ENCODE assay signal across 2 cellular contexts in genomic region chr2:3683748-3684454, GRCh38.
TF ChIP-seq lines count a peak whose summit lies in the region.

No MANE protein-coding gene starts in this region.

TF ChIP-seq in SK-N-SH, 30 proteins besides CTCF, POLR2A, EP300 and RAD21:
- TF ChIP-seq, protein P1, sequence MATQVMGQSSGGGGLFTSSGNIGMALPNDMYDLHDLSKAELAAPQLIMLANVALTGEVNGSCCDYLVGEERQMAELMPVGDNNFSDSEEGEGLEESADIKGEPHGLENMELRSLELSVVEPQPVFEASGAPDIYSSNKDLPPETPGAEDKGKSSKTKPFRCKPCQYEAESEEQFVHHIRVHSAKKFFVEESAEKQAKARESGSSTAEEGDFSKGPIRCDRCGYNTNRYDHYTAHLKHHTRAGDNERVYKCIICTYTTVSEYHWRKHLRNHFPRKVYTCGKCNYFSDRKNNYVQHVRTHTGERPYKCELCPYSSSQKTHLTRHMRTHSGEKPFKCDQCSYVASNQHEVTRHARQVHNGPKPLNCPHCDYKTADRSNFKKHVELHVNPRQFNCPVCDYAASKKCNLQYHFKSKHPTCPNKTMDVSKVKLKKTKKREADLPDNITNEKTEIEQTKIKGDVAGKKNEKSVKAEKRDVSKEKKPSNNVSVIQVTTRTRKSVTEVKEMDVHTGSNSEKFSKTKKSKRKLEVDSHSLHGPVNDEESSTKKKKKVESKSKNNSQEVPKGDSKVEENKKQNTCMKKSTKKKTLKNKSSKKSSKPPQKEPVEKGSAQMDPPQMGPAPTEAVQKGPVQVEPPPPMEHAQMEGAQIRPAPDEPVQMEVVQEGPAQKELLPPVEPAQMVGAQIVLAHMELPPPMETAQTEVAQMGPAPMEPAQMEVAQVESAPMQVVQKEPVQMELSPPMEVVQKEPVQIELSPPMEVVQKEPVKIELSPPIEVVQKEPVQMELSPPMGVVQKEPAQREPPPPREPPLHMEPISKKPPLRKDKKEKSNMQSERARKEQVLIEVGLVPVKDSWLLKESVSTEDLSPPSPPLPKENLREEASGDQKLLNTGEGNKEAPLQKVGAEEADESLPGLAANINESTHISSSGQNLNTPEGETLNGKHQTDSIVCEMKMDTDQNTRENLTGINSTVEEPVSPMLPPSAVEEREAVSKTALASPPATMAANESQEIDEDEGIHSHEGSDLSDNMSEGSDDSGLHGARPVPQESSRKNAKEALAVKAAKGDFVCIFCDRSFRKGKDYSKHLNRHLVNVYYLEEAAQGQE (IDR thresholded peaks at IDR 0.05; ENCODE audit: low read depth, low read length) = no peak
- TF ChIP-seq RCOR1 (IDR thresholded peaks at IDR 0.05; ENCODE audit: low read length) (no peak), FOXM1 (IDR thresholded peaks at IDR 0.05; ENCODE audit: low read depth) (no peak), SIN3A (IDR thresholded peaks at IDR 0.05; ENCODE audit: borderline replicate concordance, low read depth, low read length) (no peak), NFIC (IDR thresholded peaks at IDR 0.05; ENCODE audit: borderline replicate concordance) (no peak), YY1 (IDR thresholded peaks at IDR 0.05; ENCODE audit: low read depth) (no peak), GATA2 (CRISPR knock-in tag; IDR thresholded peaks at IDR 0.05) (no peak), NRF1 (IDR thresholded peaks at IDR 0.05; ENCODE audit: low read depth, low read length) (no peak), JUND (IDR thresholded peaks at IDR 0.05) (no peak), TCF12 (IDR thresholded peaks at IDR 0.05) (no peak), MXI1 (IDR thresholded peaks at IDR 0.05; ENCODE audit: low read depth, low read length) (no peak), GABPA (IDR thresholded peaks at IDR 0.05; ENCODE audit: low read depth) (no peak), FOSL2 (IDR thresholded peaks at IDR 0.05; ENCODE audit: borderline replicate concordance, low read depth) (no peak), RFX5 (IDR thresholded peaks at IDR 0.05; ENCODE audit: low read length) (no peak), TEAD4 (IDR thresholded peaks at IDR 0.05; ENCODE audit: borderline replicate concordance, insufficient read depth) (no peak)
- TF ChIP-seq, protein P2, sequence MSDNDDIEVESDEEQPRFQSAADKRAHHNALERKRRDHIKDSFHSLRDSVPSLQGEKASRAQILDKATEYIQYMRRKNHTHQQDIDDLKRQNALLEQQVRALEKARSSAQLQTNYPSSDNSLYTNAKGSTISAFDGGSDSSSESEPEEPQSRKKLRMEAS (IDR thresholded peaks at IDR 0.05; ENCODE audit: low read depth) = no peak
- TF ChIP-seq, protein P3, sequence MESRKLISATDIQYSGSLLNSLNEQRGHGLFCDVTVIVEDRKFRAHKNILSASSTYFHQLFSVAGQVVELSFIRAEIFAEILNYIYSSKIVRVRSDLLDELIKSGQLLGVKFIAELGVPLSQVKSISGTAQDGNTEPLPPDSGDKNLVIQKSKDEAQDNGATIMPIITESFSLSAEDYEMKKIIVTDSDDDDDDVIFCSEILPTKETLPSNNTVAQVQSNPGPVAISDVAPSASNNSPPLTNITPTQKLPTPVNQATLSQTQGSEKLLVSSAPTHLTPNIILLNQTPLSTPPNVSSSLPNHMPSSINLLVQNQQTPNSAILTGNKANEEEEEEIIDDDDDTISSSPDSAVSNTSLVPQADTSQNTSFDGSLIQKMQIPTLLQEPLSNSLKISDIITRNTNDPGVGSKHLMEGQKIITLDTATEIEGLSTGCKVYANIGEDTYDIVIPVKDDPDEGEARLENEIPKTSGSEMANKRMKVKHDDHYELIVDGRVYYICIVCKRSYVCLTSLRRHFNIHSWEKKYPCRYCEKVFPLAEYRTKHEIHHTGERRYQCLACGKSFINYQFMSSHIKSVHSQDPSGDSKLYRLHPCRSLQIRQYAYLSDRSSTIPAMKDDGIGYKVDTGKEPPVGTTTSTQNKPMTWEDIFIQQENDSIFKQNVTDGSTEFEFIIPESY (IDR thresholded peaks at IDR 0.05; ENCODE audit: borderline replicate concordance, low read depth) = no peak

TF ChIP-seq in SK-N-SH treated with all-trans-retinoic acid at 6 μM for 48 hours, 23 proteins besides CTCF, POLR2A, EP300 and RAD21 (continued from another document):
- TF ChIP-seq, protein P4, sequence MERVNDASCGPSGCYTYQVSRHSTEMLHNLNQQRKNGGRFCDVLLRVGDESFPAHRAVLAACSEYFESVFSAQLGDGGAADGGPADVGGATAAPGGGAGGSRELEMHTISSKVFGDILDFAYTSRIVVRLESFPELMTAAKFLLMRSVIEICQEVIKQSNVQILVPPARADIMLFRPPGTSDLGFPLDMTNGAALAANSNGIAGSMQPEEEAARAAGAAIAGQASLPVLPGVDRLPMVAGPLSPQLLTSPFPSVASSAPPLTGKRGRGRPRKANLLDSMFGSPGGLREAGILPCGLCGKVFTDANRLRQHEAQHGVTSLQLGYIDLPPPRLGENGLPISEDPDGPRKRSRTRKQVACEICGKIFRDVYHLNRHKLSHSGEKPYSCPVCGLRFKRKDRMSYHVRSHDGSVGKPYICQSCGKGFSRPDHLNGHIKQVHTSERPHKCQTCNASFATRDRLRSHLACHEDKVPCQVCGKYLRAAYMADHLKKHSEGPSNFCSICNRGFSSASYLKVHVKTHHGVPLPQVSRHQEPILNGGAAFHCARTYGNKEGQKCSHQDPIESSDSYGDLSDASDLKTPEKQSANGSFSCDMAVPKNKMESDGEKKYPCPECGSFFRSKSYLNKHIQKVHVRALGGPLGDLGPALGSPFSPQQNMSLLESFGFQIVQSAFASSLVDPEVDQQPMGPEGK (CRISPR knock-in tag; IDR thresholded peaks at IDR 0.05; ENCODE audit: borderline replicate concordance) = no peak
- TF ChIP-seq OSR1 (CRISPR knock-in tag; IDR thresholded peaks at IDR 0.05) = no peak
- no peak for TF ChIP-seq GLIS3 (CRISPR knock-in tag; IDR thresholded peaks at IDR 0.05)
- no peak for TF ChIP-seq ZFP30 (CRISPR knock-in tag; IDR thresholded peaks at IDR 0.05)
- TF ChIP-seq, protein P5, sequence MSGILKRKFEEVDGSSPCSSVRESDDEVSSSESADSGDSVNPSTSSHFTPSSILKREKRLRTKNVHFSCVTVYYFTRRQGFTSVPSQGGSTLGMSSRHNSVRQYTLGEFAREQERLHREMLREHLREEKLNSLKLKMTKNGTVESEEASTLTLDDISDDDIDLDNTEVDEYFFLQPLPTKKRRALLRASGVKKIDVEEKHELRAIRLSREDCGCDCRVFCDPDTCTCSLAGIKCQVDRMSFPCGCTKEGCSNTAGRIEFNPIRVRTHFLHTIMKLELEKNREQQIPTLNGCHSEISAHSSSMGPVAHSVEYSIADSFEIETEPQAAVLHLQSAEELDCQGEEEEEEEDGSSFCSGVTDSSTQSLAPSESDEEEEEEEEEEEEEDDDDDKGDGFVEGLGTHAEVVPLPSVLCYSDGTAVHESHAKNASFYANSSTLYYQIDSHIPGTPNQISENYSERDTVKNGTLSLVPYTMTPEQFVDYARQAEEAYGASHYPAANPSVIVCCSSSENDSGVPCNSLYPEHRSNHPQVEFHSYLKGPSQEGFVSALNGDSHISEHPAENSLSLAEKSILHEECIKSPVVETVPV (CRISPR knock-in tag; IDR thresholded peaks at IDR 0.05) = no peak
- no peak for TF ChIP-seq ZC3H10 (CRISPR knock-in tag; IDR thresholded peaks at IDR 0.05)
- no peak for TF ChIP-seq POU6F1 (CRISPR knock-in tag; IDR thresholded peaks at IDR 0.05; ENCODE audit: borderline replicate concordance, low read depth)
- TF ChIP-seq ISL1 (CRISPR knock-in tag; IDR thresholded peaks at IDR 0.05) = no peak
- no peak for TF ChIP-seq ZNF70 (CRISPR knock-in tag; IDR thresholded peaks at IDR 0.05)
- TF ChIP-seq, protein P6, sequence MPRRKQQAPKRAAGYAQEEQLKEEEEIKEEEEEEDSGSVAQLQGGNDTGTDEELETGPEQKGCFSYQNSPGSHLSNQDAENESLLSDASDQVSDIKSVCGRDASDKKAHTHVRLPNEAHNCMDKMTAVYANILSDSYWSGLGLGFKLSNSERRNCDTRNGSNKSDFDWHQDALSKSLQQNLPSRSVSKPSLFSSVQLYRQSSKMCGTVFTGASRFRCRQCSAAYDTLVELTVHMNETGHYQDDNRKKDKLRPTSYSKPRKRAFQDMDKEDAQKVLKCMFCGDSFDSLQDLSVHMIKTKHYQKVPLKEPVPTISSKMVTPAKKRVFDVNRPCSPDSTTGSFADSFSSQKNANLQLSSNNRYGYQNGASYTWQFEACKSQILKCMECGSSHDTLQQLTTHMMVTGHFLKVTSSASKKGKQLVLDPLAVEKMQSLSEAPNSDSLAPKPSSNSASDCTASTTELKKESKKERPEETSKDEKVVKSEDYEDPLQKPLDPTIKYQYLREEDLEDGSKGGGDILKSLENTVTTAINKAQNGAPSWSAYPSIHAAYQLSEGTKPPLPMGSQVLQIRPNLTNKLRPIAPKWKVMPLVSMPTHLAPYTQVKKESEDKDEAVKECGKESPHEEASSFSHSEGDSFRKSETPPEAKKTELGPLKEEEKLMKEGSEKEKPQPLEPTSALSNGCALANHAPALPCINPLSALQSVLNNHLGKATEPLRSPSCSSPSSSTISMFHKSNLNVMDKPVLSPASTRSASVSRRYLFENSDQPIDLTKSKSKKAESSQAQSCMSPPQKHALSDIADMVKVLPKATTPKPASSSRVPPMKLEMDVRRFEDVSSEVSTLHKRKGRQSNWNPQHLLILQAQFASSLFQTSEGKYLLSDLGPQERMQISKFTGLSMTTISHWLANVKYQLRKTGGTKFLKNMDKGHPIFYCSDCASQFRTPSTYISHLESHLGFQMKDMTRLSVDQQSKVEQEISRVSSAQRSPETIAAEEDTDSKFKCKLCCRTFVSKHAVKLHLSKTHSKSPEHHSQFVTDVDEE (CRISPR knock-in tag; IDR thresholded peaks at IDR 0.05) = no peak
